In genomic region chr22:49018601-49019000, GRCh38 we compare ENCODE assay signal across 37 cellular contexts.
DNase-seq lines count a peak whose midpoint lies in the region; ATAC-seq, FAIRE-seq and TF ChIP-seq lines count a peak whose summit lies in the region.
"Had no signal": no experiment of that assay in that cellular context is flagged by ENCODE, and none has a peak within 500 bp of the region (broad histone marks: within the 10 kb centered on the region; RNA-seq: fewer than 3 reads in every experiment).

No MANE protein-coding gene starts in this region.

- H3K4me1 Mint-ChIP-seq in activated CD4-positive, alpha-beta T cell treated with anti-CD3 and anti-CD28 coated beads, Interleukin-2, amount 10 ng/mL, durations not matched to agents 7 days and 5 days, result no peaks in the 10 kb centered on the region
- 0 out of 4 replicates have a peak, but pooled peaks cover 2 to 3% of the 10 kb centered on the region in 2 experiments for H3K4me1 Mint-ChIP-seq in H9
- H3K4me1 Mint-ChIP-seq: immature natural killer cell, natural killer cell had no signal

- TF ChIP-seq EP300 in transverse colon (IDR thresholded peaks at IDR 0.05; ENCODE audit: low read depth), result no peak

- H3K18ac ChIP-seq in H9 (ENCODE audit: insufficient read length, low read depth, low read length), result no peak overlapping the region

- no peaks in the 10 kb centered on the region for H3K36me3 ChIP-seq in kidney (ENCODE audit: control insufficient read depth in 1 of 2, insufficient read depth in 2 of 2, low read length in 2 of 2)
- H3K36me3 ChIP-seq in transverse colon, result no peaks in the 10 kb centered on the region
- H3K36me3 ChIP-seq: esophagus muscularis mucosa, pancreas, vagina had no signal

- no peak overlapping the region for H2AK5ac ChIP-seq in H9 (ENCODE audit: insufficient read length, low read length)

- no peaks in the 10 kb centered on the region for H4K20me1 ChIP-seq in H9 (ENCODE audit: control insufficient read depth, insufficient read depth, insufficient read length)

- no peak overlapping the region for H2BK12ac ChIP-seq in H9 (ENCODE audit: insufficient read length, low read depth, low read length)

- H3K36me3 Mint-ChIP-seq in activated CD4-positive, alpha-beta T cell treated with anti-CD3 and anti-CD28 coated beads, Interleukin-2, amount 10 ng/mL, durations not matched to agents 7 days and 5 days (ENCODE audit: low read depth), result no peaks in the 10 kb centered on the region
- no peaks in the 10 kb centered on the region for H3K36me3 Mint-ChIP-seq in H9 (ENCODE audit: insufficient read depth in 1 of 3, low read depth in 3 of 3)
- H3K36me3 Mint-ChIP-seq: activated CD4-positive, alpha-beta memory T cell treated with anti-CD3 and anti-CD28 coated beads for 36 hours; immature natural killer cell; natural killer cell had no signal

- H2BK5ac ChIP-seq in H9 (ENCODE audit: insufficient read length, low read length), result no peak overlapping the region

- no peak overlapping the region for H3K14ac ChIP-seq in H9 (ENCODE audit: insufficient read depth, low read length)

- no peak overlapping the region for H3K4me3 Mint-ChIP-seq in activated CD4-positive, alpha-beta T cell treated with anti-CD3 and anti-CD28 coated beads, Interleukin-2, amount 10 ng/mL, durations not matched to agents 7 days and 5 days
- H3K4me3 Mint-ChIP-seq in H9, result no peak overlapping the region
- H3K4me3 Mint-ChIP-seq: activated CD4-positive, alpha-beta memory T cell treated with anti-CD3 and anti-CD28 coated beads for 36 hours; immature natural killer cell; natural killer cell; T-helper 1 cell treated with Interleukin-12 subunit alpha and Interleukin-12 subunit beta and Interleukin-4 antibody, amounts not matched to agents 30 μg/mL and 1 μg/mL, for 36 hours had no signal

- no peaks in the 10 kb centered on the region for H3K27me3 Mint-ChIP-seq in activated CD4-positive, alpha-beta T cell treated with anti-CD3 and anti-CD28 coated beads, Interleukin-2, amount 10 ng/mL, durations not matched to agents 7 days and 5 days
- H3K27me3 Mint-ChIP-seq in H9 (ENCODE audit: low read depth), result peaks cover 2% of the 10 kb centered on the region; the same call in 1 of the 2 replicates

- no peak overlapping the region for H3K4me2 ChIP-seq in H9 (ENCODE audit: insufficient read depth, insufficient read length, low read length)
- H3K4me2 ChIP-seq: SK-N-SH had no signal

- H3K9ac ChIP-seq in H9 (ENCODE audit: extremely low read depth, insufficient read length, low read length) (no peak overlapping the region), kidney (ENCODE audit: low read length in 2 of 2) (no peak overlapping the region)
- H3K9ac ChIP-seq: SK-N-SH had no signal

- H3K79me2 ChIP-seq in H9 (ENCODE audit: insufficient read depth, low read length), result no peaks in the 10 kb centered on the region

- no peak overlapping the region for H4K8ac ChIP-seq in H9 (replicated peaks; ENCODE audit: insufficient read length, low read depth, low read length)

- no peaks in the 10 kb centered on the region for H3K23me2 ChIP-seq in H9 (ENCODE audit: insufficient read length, low read depth, low read length, poor library complexity, severe bottlenecking)

- in situ Hi-C loops in transverse colon (cut with MboI; ENCODE audit: low pct_ligation_motif_present in 1 of 4, low pct_unique_long_range_greater_than_20kb in 1 of 4, low sequenced_read_pairs in 3 of 4), result no loop called here

- POLR2A ChIA-PET in activated CD4-positive, alpha-beta T cell treated with anti-CD3 and anti-CD28 coated beads, Interleukin-2, amount 10 ng/mL, durations not matched to agents 7 days and 5 days (lab: Charles Lee), result no interaction called here

- no peak overlapping the region for H2BK15ac ChIP-seq in H9 (ENCODE audit: low read depth, low read length)

- H3K9me3 Mint-ChIP-seq in activated CD4-positive, alpha-beta T cell treated with anti-CD3 and anti-CD28 coated beads, Interleukin-2, amount 10 ng/mL, durations not matched to agents 7 days and 5 days, result no peaks in the 10 kb centered on the region
- H3K9me3 Mint-ChIP-seq in H9, result no peaks in the 10 kb centered on the region; a peak in 1 of 5 replicates
- H3K9me3 Mint-ChIP-seq: activated CD4-positive, alpha-beta memory T cell treated with anti-CD3 and anti-CD28 coated beads for 36 hours; immature natural killer cell; natural killer cell; T-helper 1 cell treated with Interleukin-12 subunit alpha and Interleukin-12 subunit beta and Interleukin-4 antibody, amounts not matched to agents 30 μg/mL and 1 μg/mL, for 36 hours had no signal

- no peaks in the 10 kb centered on the region for H3K4me1 ChIP-seq in H9 (ENCODE audit: insufficient read depth, low read length)
- H3K4me1 ChIP-seq in kidney (ENCODE audit: control insufficient read depth in 1 of 2, insufficient read depth in 1 of 2, low read depth in 1 of 2, low read length in 2 of 2), result no peaks in the 10 kb centered on the region
- no peaks in the 10 kb centered on the region for H3K4me1 ChIP-seq in transverse colon
- H3K4me1 ChIP-seq: Caco-2, foreskin keratinocyte, pancreas, vagina had no signal

- H3K27ac Mint-ChIP-seq in activated CD4-positive, alpha-beta T cell treated with anti-CD3 and anti-CD28 coated beads, Interleukin-2, amount 10 ng/mL, durations not matched to agents 7 days and 5 days, result peak overlapping the region; percentile 25
- H3K27ac Mint-ChIP-seq in H9, result no peak overlapping the region
- H3K27ac Mint-ChIP-seq: activated CD4-positive, alpha-beta memory T cell treated with anti-CD3 and anti-CD28 coated beads for 36 hours; T-helper 1 cell treated with Interleukin-12 subunit alpha and Interleukin-12 subunit beta and Interleukin-4 antibody, amounts not matched to agents 30 μg/mL and 1 μg/mL, for 36 hours had no signal

- no peak overlapping the region for H3T11ph ChIP-seq in H9 (ENCODE audit: low read length)

- no CpG with 5 or more reads among the region's 12 CpGs for WGBS in H9 (ENCODE audit: extremely low coverage, insufficient read length, low lambda C conversion rate)
- WGBS in transverse colon (ENCODE audit: low coverage in 1 of 2), 2 donors, result 86% methylated on average over 12 of the region's 12 CpGs; no CpG with 5 or more reads in 1 of the 2 donors

- H3K27me3 ChIP-seq in H9 (ENCODE audit: insufficient read depth, low read length), result no peaks in the 10 kb centered on the region
- no peaks in the 10 kb centered on the region for H3K27me3 ChIP-seq in transverse colon
- H3K27me3 ChIP-seq: foreskin keratinocyte, pancreas, vagina had no signal

- H4K91ac ChIP-seq in H9 (ENCODE audit: insufficient read length, low read depth, low read length), result no peak overlapping the region

- no peak for DNase-seq in activated CD4-positive, alpha-beta T cell treated with anti-CD3 and anti-CD28 coated beads, Interleukin-2, amount 10 ng/mL, durations not matched to agents 7 days and 5 days
- no peak for DNase-seq in activated CD4-positive, alpha-beta T cell treated with anti-CD3 and anti-CD28 coated beads for 1 hour
- DNase-seq in H9 (peak; percentile 14), kidney (peak; percentile 59), sciatic nerve (ENCODE audit: low spot score) (peak; percentile 37), OCI-M1 (lab: John Stamatoyannopoulos, UW) (no peak), transverse colon (no peak)
- DNase-seq: activated CD4-positive, alpha-beta memory T cell treated with anti-CD3 and anti-CD28 coated beads for 36 hours; activated naive CD4-positive, alpha-beta T cell; activated T-cell treated with anti-CD3 and anti-CD28 coated beads for 4 hours; amygdala; Caco-2; cortex of kidney; DND-41; foreskin keratinocyte; hippocampal formation; immature natural killer cell; natural killer cell; NCI-H1436; NCI-H2081 treated with DMSO at 0.1 percent for 48 hours; NCI-H226; NCI-H774; stimulated activated CD4-positive, alpha-beta T cell treated with anti-CD3 and anti-CD28 coated beads, Interleukin-12 subunit alpha, Interleukin-12 subunit beta, amount 100 ng/mL, for 4 hours; stimulated activated CD4-positive, alpha-beta T cell treated with anti-CD3 and anti-CD28 coated beads, Interleukin-4, amount 100 ng/mL, for 1 hour had no signal

- no peak overlapping the region for H3K4ac ChIP-seq in H9 (ENCODE audit: low read depth, low read length)

- no peak overlapping the region for H2BK120ac ChIP-seq in H9 (ENCODE audit: low read depth, low read length, poor library complexity, severe bottlenecking)

- H2AFZ ChIP-seq in H9 (ENCODE audit: low read length), result no peak overlapping the region

- H3K79me1 ChIP-seq in H9 (ENCODE audit: insufficient read depth, low read depth, low read length, poor library complexity, severe bottlenecking), result no peaks in the 10 kb centered on the region

- H3K27ac ChIP-seq in H9 (ENCODE audit: insufficient read length, low read depth, low read length), result no peak overlapping the region
- no peak overlapping the region for H3K27ac ChIP-seq in kidney (ENCODE audit: low read depth in 2 of 2, low read length in 2 of 2)
- H3K27ac ChIP-seq in transverse colon, result no peak overlapping the region
- H3K27ac ChIP-seq: 22Rv1, C4-2B, foreskin keratinocyte, HL-60, pancreas, vagina had no signal

- H3K4me3 ChIP-seq in kidney (ENCODE audit: low read length in 2 of 2) (no peak overlapping the region), transverse colon (no peak overlapping the region)
- H3K4me3 ChIP-seq: esophagus muscularis mucosa, pancreas, vagina had no signal

- TF ChIP-seq CTCF in H9 (conservative IDR thresholded peaks at IDR 0.05), result no peak
- TF ChIP-seq CTCF in kidney (IDR thresholded peaks at IDR 0.05; ENCODE audit: borderline replicate concordance, extremely low read depth, insufficient read depth), result no peak
- TF ChIP-seq CTCF in transverse colon (IDR thresholded peaks at IDR 0.05), result no peak

- ATAC-seq in sciatic nerve (no peak), GM19035 (IDR thresholded peaks at IDR 0.05; ENCODE audit: unreplicated experiment) (no peak)
- ATAC-seq: foreskin keratinocyte, left lobe of liver, natural killer cell, pancreas had no signal

- FAIRE-seq in kidney (lab: Jason Lieb, UNC), result no peak
- FAIRE-seq: bronchial epithelial cell, GM18507, pancreas, TTC549 had no signal

- no peak overlapping the region for H3K23ac ChIP-seq in H9 (ENCODE audit: insufficient read length, low read depth, low read length)

- H3K56ac ChIP-seq in H9 (ENCODE audit: insufficient read length, low read depth, low read length), result no peak overlapping the region

- no peak overlapping the region for H4K5ac ChIP-seq in H9 (ENCODE audit: insufficient read length, low read depth, low read length)

- TF ChIP-seq POLR2A in transverse colon (IDR thresholded peaks at IDR 0.05), result no peak

- H2BK20ac ChIP-seq in H9 (ENCODE audit: low read depth, low read length, poor library complexity, severe bottlenecking), result no peak overlapping the region

- intact Hi-C loops in kidney (cut with DNase I) (no loop called here), sciatic nerve (cut with DNase I) (no loop called here), transverse colon (cut with DNase I; ENCODE audit: low total_unique reads) (no loop called here)

- CTCF ChIA-PET in activated CD4-positive, alpha-beta T cell treated with anti-CD3 and anti-CD28 coated beads, Interleukin-2, amount 10 ng/mL, durations not matched to agents 7 days and 5 days (lab: Charles Lee), result no interaction called here

- no peaks in the 10 kb centered on the region for H3K9me3 ChIP-seq in H9 (ENCODE audit: control insufficient read depth, low read depth, low read length)
- no peaks in the 10 kb centered on the region for H3K9me3 ChIP-seq in kidney (ENCODE audit: control insufficient read depth in 1 of 2, low read length in 2 of 2)
- no peaks in the 10 kb centered on the region for H3K9me3 ChIP-seq in transverse colon
- H3K9me3 ChIP-seq: Caco-2, esophagus muscularis mucosa, pancreas, SK-N-SH, vagina had no signal

Comparison
In these comparisons a context has a peak if more than half of its experiments do, and no peak if none do; other contexts are left out.
1. DNase-seq: peak in H9 (single experiment), kidney (single experiment) and sciatic nerve (single experiment); none in activated CD4-positive, alpha-beta T cell treated with anti-CD3 and anti-CD28 coated beads, Interleukin-2, amount 10 ng/mL, durations not matched to agents 7 days and 5 days (single experiment), activated CD4-positive, alpha-beta T cell treated with anti-CD3 and anti-CD28 coated beads for 1 hour (single experiment), OCI-M1 (single experiment) and transverse colon (single experiment).